ENCODE assay signal across 25 cellular contexts in genomic region chr17:18963126-18964017, GRCh38. TPM values are rescaled to one million over a fixed set of nuclear protein-coding genes. Genes with fewer than 3 reads are reported as not detected.
DNase-seq lines count a peak whose midpoint lies in the region; ATAC-seq, FAIRE-seq and TF ChIP-seq lines count a peak whose summit lies in the region.
"Had no signal": no experiment of that assay in that cellular context is flagged by ENCODE, and none has a peak within 500 bp of the region (broad histone marks: within the 10 kb centered on the region; RNA-seq: fewer than 3 reads in every experiment).

No MANE protein-coding gene starts in this region.

- peak; percentile 40 for ATAC-seq in activated CD8-positive, alpha-beta T cell treated with anti-CD3 and anti-CD28 coated beads for 36 hours
- ATAC-seq in HG02885 (IDR thresholded peaks at IDR 0.05; ENCODE audit: poor library complexity, unreplicated experiment) = no peak
- no peak for ATAC-seq in HG03432 (IDR thresholded peaks at IDR 0.05; ENCODE audit: unreplicated experiment)
- ATAC-seq in sciatic nerve = no peak
- ATAC-seq: gastrocnemius medialis had no signal

- H3K4me1 Mint-ChIP-seq in activated CD8-positive, alpha-beta T cell treated with anti-CD3 and anti-CD28 coated beads for 36 hours (ENCODE audit: low read depth) = peaks cover 26% of the 10 kb centered on the region

- POLR2A ChIA-PET in activated CD8-positive, alpha-beta T cell treated with anti-CD3 and anti-CD28 coated beads for 36 hours (lab: Charles Lee) = no interaction called here

- peaks cover 40% of the 10 kb centered on the region for H3K4me1 ChIP-seq in mesodermal cell (ENCODE audit: control insufficient read depth, insufficient read depth, low read length, poor library complexity, severe bottlenecking)
- H3K4me1 ChIP-seq: breast epithelium, HAP-1 had no signal

- no peaks in the 10 kb centered on the region for H3K9me3 Mint-ChIP-seq in activated CD8-positive, alpha-beta T cell treated with anti-CD3 and anti-CD28 coated beads for 36 hours
- H3K9me3 Mint-ChIP-seq: activated naive CD4-positive, alpha-beta T cell treated with anti-CD3 and anti-CD28 coated beads, Interleukin-2, amount 50 U/mL, for 24 hours; endodermal cell; stimulated activated naive CD8-positive, alpha-beta T cell treated with anti-CD3 and anti-CD28 coated beads, Interleukin-15, Interleukin-2, amounts not matched to agents 100 ng/mL and 50 ng/mL, for 24 hours had no signal

- no peaks in the 10 kb centered on the region for H3K27me3 Mint-ChIP-seq in activated CD8-positive, alpha-beta T cell treated with anti-CD3 and anti-CD28 coated beads for 36 hours
- H3K27me3 Mint-ChIP-seq: activated naive CD4-positive, alpha-beta T cell treated with anti-CD3 and anti-CD28 coated beads, Interleukin-2, amount 50 U/mL, for 24 hours; stimulated activated naive CD8-positive, alpha-beta T cell treated with anti-CD3 and anti-CD28 coated beads, Interleukin-15, Interleukin-2, amounts not matched to agents 100 ng/mL and 50 ng/mL, for 24 hours had no signal

- H3K9me3 ChIP-seq in mesodermal cell (ENCODE audit: control insufficient read depth, low read length) = no peaks in the 10 kb centered on the region
- H3K9me3 ChIP-seq: breast epithelium, gastrocnemius medialis, HAP-1, vagina had no signal

- peak overlapping the region; percentile 67 for H3K27ac ChIP-seq in mesodermal cell (ENCODE audit: low read depth, low read length, severe bottlenecking)
- H3K27ac ChIP-seq: breast epithelium, gastrocnemius medialis, HL-60, vagina, WERI-Rb-1 had no signal

- CTCF ChIA-PET in activated CD8-positive, alpha-beta T cell treated with anti-CD3 and anti-CD28 coated beads for 36 hours (lab: Charles Lee) = interaction anchor here (1.1 kb wide), 1 partner anchor 57 kb away, joined by 3 read pairs; no protein-coding TSS in a partner anchor

- H3K36me3 Mint-ChIP-seq in activated CD8-positive, alpha-beta T cell treated with anti-CD3 and anti-CD28 coated beads for 36 hours (ENCODE audit: low read depth) = no peaks in the 10 kb centered on the region
- H3K36me3 Mint-ChIP-seq: activated naive CD4-positive, alpha-beta T cell treated with anti-CD3 and anti-CD28 coated beads, Interleukin-2, amount 50 U/mL, for 24 hours had no signal

- WGBS in mesodermal cell (ENCODE audit: insufficient coverage in 2 of 2), 2 experiments = 94% methylated on average over 15 to 22 of the region's 23 CpGs

- no peak for TF ChIP-seq CTCF in activated CD8-positive, alpha-beta T cell treated with anti-CD3 and anti-CD28 coated beads for 36 hours (IDR thresholded peaks at IDR 0.05)

- intact Hi-C loops in activated CD8-positive, alpha-beta T cell treated with anti-CD3 and anti-CD28 coated beads for 36 hours (cut with micrococcal nuclease) = no loop called here
- intact Hi-C loops in sciatic nerve (cut with DNase I) = no loop called here

- no peak overlapping the region for H3K27ac Mint-ChIP-seq in activated CD8-positive, alpha-beta T cell treated with anti-CD3 and anti-CD28 coated beads for 36 hours
- H3K27ac Mint-ChIP-seq: activated naive CD4-positive, alpha-beta T cell treated with anti-CD3 and anti-CD28 coated beads, Interleukin-2, amount 50 U/mL, for 24 hours; endodermal cell had no signal

- DNase-seq in AG08395 (ENCODE audit: low spot score) (peak; percentile 20), H54 (ENCODE audit: insufficient read length, low spot score) (peak; percentile 51), NCI-H69 (lab: John Stamatoyannopoulos, UW) (no peak), sciatic nerve (ENCODE audit: low spot score) (no peak)
- DNase-seq in activated CD8-positive, alpha-beta T cell treated with anti-CD3 and anti-CD28 coated beads for 36 hours = peak; percentile 42
- DNase-seq: activated CD8-positive, alpha-beta memory T cell treated with anti-CD3 and anti-CD28 coated beads, Interleukin-2, amount 50 U/mL, for 48 hours; C1 segment of cervical spinal cord; DMS79; endodermal cell; gastrocnemius medialis; mesendoderm; NCI-H187 treated with DMSO at 0.1 percent for 48 hours; NCI-H510A; nucleus accumbens; SW 1271; WERI-Rb-1 had no signal

- H3K4me3 Mint-ChIP-seq in activated CD8-positive, alpha-beta T cell treated with anti-CD3 and anti-CD28 coated beads for 36 hours = no peak overlapping the region
- H3K4me3 Mint-ChIP-seq: activated naive CD4-positive, alpha-beta T cell treated with anti-CD3 and anti-CD28 coated beads, Interleukin-2, amount 50 U/mL, for 24 hours; endodermal cell had no signal

- H3K36me3 ChIP-seq in mesodermal cell (ENCODE audit: control insufficient read depth, insufficient read depth, low read length) = no peaks in the 10 kb centered on the region
- H3K36me3 ChIP-seq: breast epithelium, gastrocnemius medialis, HAP-1, vagina, WERI-Rb-1 had no signal

- TF ChIP-seq POLR2A in H54 (IDR thresholded peaks at IDR 0.05; ENCODE audit: low read depth, low read length) = no peak

- no peak for FAIRE-seq in H54 (lab: Jason Lieb, UNC)

- H3K4me3 ChIP-seq in mesodermal cell (ENCODE audit: extremely low read depth, insufficient read depth, low read length, poor library complexity, severe bottlenecking) = no peak overlapping the region
- H3K4me3 ChIP-seq: breast epithelium, gastrocnemius medialis, HAP-1, vagina had no signal

RNA-seq across cellular contexts. Expression of gene SLC5A10, which starts 11.4 kb away (rescaled TPM):
- total RNA-seq in activated CD8-positive, alpha-beta T cell treated with anti-CD3 and anti-CD28 coated beads for 36 hours = not detected
- polyA plus RNA-seq in mesodermal cell (2013, experiment 1 of 2) = 0.15 TPM
- not detected for polyA plus RNA-seq in mesodermal cell (2013, experiment 2 of 2)
- total RNA-seq in sciatic nerve = not detected
- total RNA-seq: gastrocnemius medialis, vagina had no signal

RNA-seq across cellular contexts. Expression of gene FAM83G, which starts 41.2 kb away (rescaled TPM):
- total RNA-seq in activated CD8-positive, alpha-beta T cell treated with anti-CD3 and anti-CD28 coated beads for 36 hours = 10 to 100 TPM; 11.9 to 12.1 TPM
- polyA plus RNA-seq in mesodermal cell (2013, experiment 1 of 2) = 7.1 TPM
- 6.7 TPM for polyA plus RNA-seq in mesodermal cell (2013, experiment 2 of 2)
- 1.8 TPM for total RNA-seq in sciatic nerve

Comparison
In these comparisons a context has a peak if more than half of its experiments do, and no peak if none do; other contexts are left out.
1. DNase-seq: peak in AG08395 (single experiment), H54 (single experiment) and activated CD8-positive, alpha-beta T cell treated with anti-CD3 and anti-CD28 coated beads for 36 hours (single experiment); none in NCI-H69 (single experiment) and sciatic nerve (single experiment).